ENCODE assay signal across 27 cellular contexts in the genomic region with DNA sequence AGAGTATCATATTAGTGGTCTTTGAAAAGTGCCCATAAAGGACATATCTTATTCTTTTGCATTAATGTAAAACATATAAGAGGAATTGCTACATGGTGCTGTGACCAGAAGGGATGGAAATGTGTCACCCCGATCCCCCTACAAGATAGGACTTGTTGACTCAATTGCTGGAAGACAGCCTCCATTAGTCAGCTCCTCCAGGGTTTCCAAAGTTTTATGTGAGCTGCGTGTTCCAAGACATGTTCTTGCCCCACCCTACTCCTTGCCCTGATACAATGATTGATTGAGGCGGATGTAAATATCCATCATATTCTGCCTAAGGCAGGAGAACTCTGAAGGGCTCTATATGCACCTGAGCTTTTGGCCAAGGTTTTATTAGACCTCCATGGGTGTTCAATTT.
DNase-seq lines count a peak whose midpoint lies in the region; ATAC-seq, FAIRE-seq and TF ChIP-seq lines count a peak whose summit lies in the region.
"Had no signal": no experiment of that assay in that cellular context is flagged by ENCODE, and none has a peak within 500 bp of the region (broad histone marks: within the 10 kb centered on the region; RNA-seq: fewer than 3 reads in every experiment).

No MANE protein-coding gene starts in this region.

- H3K27ac ChIP-seq in RWPE2 (ENCODE audit: poor library complexity, severe bottlenecking): peak overlapping the region; percentile 52
- H3K27ac ChIP-seq in epithelial cell of prostate: peak overlapping the region; percentile 19
- H3K27ac ChIP-seq in keratinocyte (ENCODE audit: control insufficient read depth, insufficient read depth, low read length): no peak overlapping the region
- no peak overlapping the region for H3K27ac ChIP-seq in ascending aorta
- H3K27ac ChIP-seq: C4-2B had no signal

- FAIRE-seq in keratinocyte (lab: Jason Lieb, UNC): peak; percentile 96
- FAIRE-seq: GM18507, H1 had no signal

- H3K4me2 ChIP-seq in keratinocyte (ENCODE audit: control insufficient read depth, extremely low read depth, insufficient read depth, low read depth, low read length): peak overlapping the region; percentile 35

- dilution Hi-C loops in keratinocyte (cut with MboI; ENCODE audit: extremely low pct_ligation_motif_present, low sequenced_read_pairs): no loop called here

- no peaks in the 10 kb centered on the region for H3K27me3 Mint-ChIP-seq in HFFc6 (ENCODE audit: insufficient read depth)
- H3K27me3 Mint-ChIP-seq: B cell, IgD-negative memory B cell had no signal

- no peaks in the 10 kb centered on the region for H3K27me3 ChIP-seq in RWPE2 (ENCODE audit: insufficient read depth, poor library complexity, severe bottlenecking)
- H3K27me3 ChIP-seq in keratinocyte (ENCODE audit: control insufficient read depth, extremely low read depth, insufficient read depth, low read length): no peaks in the 10 kb centered on the region
- H3K27me3 ChIP-seq in ascending aorta: no peaks in the 10 kb centered on the region

- no peaks in the 10 kb centered on the region for H3K36me3 ChIP-seq in RWPE2 (ENCODE audit: low read depth)
- H3K36me3 ChIP-seq in keratinocyte (ENCODE audit: control insufficient read depth in 2 of 2, extremely low read depth in 1 of 2, insufficient read depth in 2 of 2, low read length in 2 of 2): no peaks in the 10 kb centered on the region
- no peaks in the 10 kb centered on the region for H3K36me3 ChIP-seq in ascending aorta

- H3K36me3 Mint-ChIP-seq in HFFc6 (ENCODE audit: low read depth): no peaks in the 10 kb centered on the region
- H3K36me3 Mint-ChIP-seq: CD8-positive, alpha-beta memory T cell had no signal

- no peak overlapping the region for H3K27ac Mint-ChIP-seq in HFFc6
- H3K27ac Mint-ChIP-seq: B cell; CD8-positive, alpha-beta memory T cell; IgD-negative memory B cell had no signal

- intact Hi-C loops in ascending aorta (cut with DNase I): no loop called here

- H3K9me3 ChIP-seq in RWPE2 (ENCODE audit: severe bottlenecking) (no peaks in the 10 kb centered on the region), keratinocyte (ENCODE audit: control insufficient read depth, low read depth, low read length) (no peaks in the 10 kb centered on the region), ascending aorta (no peaks in the 10 kb centered on the region)

- no peak overlapping the region for H3K9ac ChIP-seq in keratinocyte (ENCODE audit: control insufficient read depth, extremely low read depth, insufficient read depth, low read length)

- no peak overlapping the region for H3K4me3 Mint-ChIP-seq in HFFc6
- H3K4me3 Mint-ChIP-seq: B cell; CD8-positive, alpha-beta memory T cell; IgD-negative memory B cell had no signal

- H3K79me2 ChIP-seq in keratinocyte (ENCODE audit: control insufficient read depth, insufficient read depth, low read length): no peaks in the 10 kb centered on the region

- no peaks in the 10 kb centered on the region for H3K9me3 Mint-ChIP-seq in HFFc6
- H3K9me3 Mint-ChIP-seq: IgD-negative memory B cell had no signal

- peak; percentile 46 for DNase-seq in HFFc6
- DNase-seq in RWPE2 (ENCODE audit: low spot score): peak; percentile 69
- peak; percentile 96 for DNase-seq in epithelial cell of prostate (ENCODE audit: low read depth, low spot score)
- peak; percentile 89 for DNase-seq in keratinocyte (ENCODE audit: low read depth, low spot score)
- no peak for DNase-seq in ascending aorta (ENCODE audit: low spot score in 2 of 2)
- DNase-seq: Calu3; CD8-positive, alpha-beta memory T cell; DMS153; DND-41; HCEC 1CT; NCI-H1092 treated with DMSO at 0.1 percent for 48 hours; NCI-H1436; NCI-H187; NCI-H2107; NCI-H446; NCI-H526; NCI-H82; RPMI8226; SHP77 treated with DMSO at 0.1 percent for 48 hours; T-helper 1 cell had no signal

- peak; percentile 98 for ATAC-seq in RWPE2 (ENCODE audit: low read depth)
- no peak for ATAC-seq in GM21515 (IDR thresholded peaks at IDR 0.05; ENCODE audit: unreplicated experiment)
- no peak for ATAC-seq in GM18519 (IDR thresholded peaks at IDR 0.05; ENCODE audit: low FRiP score, unreplicated experiment)

- no peaks in the 10 kb centered on the region for H4K20me1 ChIP-seq in keratinocyte (ENCODE audit: control insufficient read depth, extremely low read depth, insufficient read depth, low read length)

- no peak overlapping the region for H2AFZ ChIP-seq in keratinocyte (ENCODE audit: control insufficient read depth, low read length)

- H3K4me1 Mint-ChIP-seq in HFFc6 (ENCODE audit: low read depth): peaks cover 36% of the 10 kb centered on the region
- H3K4me1 Mint-ChIP-seq: B cell; CD8-positive, alpha-beta memory T cell; IgD-negative memory B cell had no signal

- TF ChIP-seq CTCF in HFFc6 (IDR thresholded peaks at IDR 0.05): no peak
- no peak for TF ChIP-seq CTCF in RWPE2 (IDR thresholded peaks at IDR 0.05; ENCODE audit: poor library complexity, severe bottlenecking)
- no peak for TF ChIP-seq CTCF in keratinocyte (optimal IDR thresholded peaks at IDR 0.05 in 1 of 3, IDR thresholded peaks at IDR 0.05 in 1 of 3, conservative IDR thresholded peaks at IDR 0.05 in 1 of 3; ENCODE audit: extremely low read depth in 1 of 3, insufficient read depth in 2 of 3, low read length in 3 of 3)
- TF ChIP-seq CTCF in ascending aorta (IDR thresholded peaks at IDR 0.05): no peak

- H3K9me1 ChIP-seq in keratinocyte (ENCODE audit: control insufficient read depth, extremely low read depth, insufficient read depth, low read length): no peaks in the 10 kb centered on the region

- peaks cover 15% of the 10 kb centered on the region for H3K4me1 ChIP-seq in RWPE2 (ENCODE audit: insufficient read depth, poor library complexity, severe bottlenecking)
- peaks cover 14% of the 10 kb centered on the region for H3K4me1 ChIP-seq in keratinocyte (ENCODE audit: control insufficient read depth, extremely low read depth, insufficient read depth, low read length)
- no peaks in the 10 kb centered on the region for H3K4me1 ChIP-seq in ascending aorta

- H3K4me3 ChIP-seq in RWPE2 (ENCODE audit: severe bottlenecking) (no peak overlapping the region), keratinocyte (ENCODE audit: control insufficient read depth in 2 of 3, extremely low read depth in 1 of 3, insufficient read depth in 2 of 3, low read depth in 1 of 3, low read length in 3 of 3) (no peak overlapping the region), ascending aorta (no peak overlapping the region)

Comparison
In these comparisons a context has a peak if more than half of its experiments do, and no peak if none do; other contexts are left out.
1. DNase-seq: peak in HFFc6 (single experiment), RWPE2 (single experiment), epithelial cell of prostate (single experiment) and keratinocyte (single experiment); none in ascending aorta (0 of 2).
2. H3K27ac ChIP-seq: peak in RWPE2 (single experiment) and epithelial cell of prostate (single experiment); none in keratinocyte (single experiment) and ascending aorta (0 of 2).